Comparison of ENCODE assay signal across 8 cellular contexts in the genomic region with DNA sequence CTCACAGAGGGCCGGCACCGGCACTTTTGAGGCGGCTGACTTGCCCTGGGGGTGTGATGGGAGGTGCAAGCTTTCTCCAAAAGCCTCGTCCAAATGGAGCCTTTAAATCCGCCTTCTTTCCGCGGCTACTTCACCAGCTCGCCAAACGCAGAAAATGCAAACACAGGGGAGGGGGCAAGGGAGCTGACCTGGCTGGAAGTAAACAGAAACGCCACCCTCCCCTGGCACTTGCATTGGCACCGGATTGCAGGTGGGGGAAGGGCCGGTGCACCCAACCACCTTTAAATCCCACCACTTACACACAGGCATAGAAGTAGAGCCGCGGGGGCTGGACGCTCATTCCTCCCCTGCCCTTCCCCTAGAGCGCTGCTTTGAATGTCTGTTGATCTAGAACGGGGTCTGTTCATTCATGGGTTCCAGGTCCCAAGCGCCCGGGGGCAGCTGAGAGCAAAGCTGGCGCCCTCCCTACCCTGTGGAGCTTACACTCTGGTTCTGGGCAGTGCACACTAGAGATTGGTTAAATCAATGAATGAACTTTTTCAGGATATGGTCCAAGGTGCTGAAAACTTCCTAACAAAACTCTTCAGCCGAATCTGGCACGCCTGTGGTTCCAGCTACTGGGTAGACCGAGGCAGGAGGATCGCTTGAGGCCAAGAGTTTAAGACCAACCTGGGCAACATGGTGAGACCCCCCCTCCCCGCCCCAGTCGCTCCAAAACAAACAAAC. TPM values are rescaled to one million over a fixed set of nuclear protein-coding genes. Genes with fewer than 3 reads are reported as not detected.
DNase-seq lines count a peak whose midpoint lies in the region; ATAC-seq and TF ChIP-seq lines count a peak whose summit lies in the region.
"Not testable (repeated sequence)": the region's sequence is repeated elsewhere in the genome, so short reads cannot be mapped to it uniquely, and the experiment has no call there.

No MANE protein-coding gene starts in this region.

- not testable (repeated sequence) for H3K27ac ChIP-seq in breast epithelium, psoas muscle
- peak overlapping the region in 2 of 4 donors; percentile 32 to 69 for H3K27ac ChIP-seq in upper lobe of left lung

- ATAC-seq in activated CD4-positive, alpha-beta T cell treated with anti-CD3 and anti-CD28 coated beads for 36 hours; memory B cell (ENCODE audit: low read depth); psoas muscle; upper lobe of left lung (ENCODE audit: low FRiP score in 2 of 2): not testable (repeated sequence)

- 31 to 35% (median 32%) methylated on average over 23 to 26 of the region's 26 CpGs for WGBS in psoas muscle, 3 donors
- 35 to 36% methylated on average over 19 to 26 of the region's 26 CpGs for WGBS in upper lobe of left lung, 2 donors

- not testable (repeated sequence) for H3K4me1 ChIP-seq in breast epithelium
- H3K4me1 ChIP-seq in psoas muscle (peaks cover 15% of the 10 kb centered on the region), upper lobe of left lung (peaks cover 32 to 38% (median 35%) of the 10 kb centered on the region in 4 donors)

- not testable (repeated sequence) for H3K36me3 ChIP-seq in breast epithelium; psoas muscle (ENCODE audit: insufficient read depth in 1 of 2, low read depth in 1 of 2); upper lobe of left lung

- H3K4me1 Mint-ChIP-seq in activated CD4-positive, alpha-beta T cell treated with anti-CD3 and anti-CD28 coated beads for 36 hours = peaks cover 46% of the 10 kb centered on the region
- peaks cover 25% of the 10 kb centered on the region for H3K4me1 Mint-ChIP-seq in memory B cell

- H3K27ac Mint-ChIP-seq in activated CD4-positive, alpha-beta T cell treated with anti-CD3 and anti-CD28 coated beads for 36 hours = peak overlapping the region; percentile 85
- H3K27ac Mint-ChIP-seq in memory B cell = not testable (repeated sequence)

- CTCF ChIA-PET in activated CD4-positive, alpha-beta T cell treated with anti-CD3 and anti-CD28 coated beads for 36 hours (lab: Charles Lee) = not testable (repeated sequence)

- not testable (repeated sequence) for H3K9me3 Mint-ChIP-seq in activated CD4-positive, alpha-beta T cell treated with anti-CD3 and anti-CD28 coated beads for 36 hours (ENCODE audit: low read depth); memory B cell

- intact Hi-C loops in activated CD4-positive, alpha-beta T cell treated with anti-CD3 and anti-CD28 coated beads for 36 hours (cut with DNase I, micrococcal nuclease) = loop anchor here (1.0 to 10.0 kb wide), 14 partner anchors 29 to 961 kb away; a partner anchor contains a TSS
- intact Hi-C loops in breast epithelium (cut with DNase I; ENCODE audit: low total_unique reads); psoas muscle (cut with DNase I): not testable (repeated sequence)

- not testable (repeated sequence) for H3K9me3 ChIP-seq in breast epithelium, psoas muscle, upper lobe of left lung

- not testable (repeated sequence) for H3K27me3 ChIP-seq in breast epithelium; psoas muscle (ENCODE audit: insufficient read depth in 3 of 3, low read length in 2 of 3); upper lobe of left lung

- H3K27me3 Mint-ChIP-seq in activated CD4-positive, alpha-beta T cell treated with anti-CD3 and anti-CD28 coated beads for 36 hours = not testable (repeated sequence)
- peaks cover 11% of the 10 kb centered on the region for H3K27me3 Mint-ChIP-seq in memory B cell

- TF ChIP-seq EP300 in upper lobe of left lung (IDR thresholded peaks at IDR 0.05) = not testable (repeated sequence)

- not testable (repeated sequence) for H3K36me3 Mint-ChIP-seq in activated CD4-positive, alpha-beta T cell treated with anti-CD3 and anti-CD28 coated beads for 36 hours (ENCODE audit: low read depth); memory B cell

- DNase-seq in ELF-1 (ENCODE audit: low read depth, low spot score) (peak; percentile 64), NCI-H526 treated with DMSO at 0.1 percent for 48 hours (lab: John Stamatoyannopoulos, UW) (peak; percentile 10), fibroblast of villous mesenchyme (ENCODE audit: low read depth) (peak; percentile 38)
- not testable (repeated sequence) for DNase-seq in activated CD4-positive, alpha-beta T cell treated with anti-CD3 and anti-CD28 coated beads for 36 hours; breast epithelium (ENCODE audit: low spot score in 2 of 2); memory B cell (ENCODE audit: low spot score in 2 of 2); psoas muscle; upper lobe of left lung

- H3K4me3 Mint-ChIP-seq in activated CD4-positive, alpha-beta T cell treated with anti-CD3 and anti-CD28 coated beads for 36 hours = peak overlapping the region; percentile 74
- peak overlapping the region; percentile 78 for H3K4me3 Mint-ChIP-seq in memory B cell

- peak overlapping the region; percentile 26 to 79 (median 53) for H3K4me3 ChIP-seq in breast epithelium
- H3K4me3 ChIP-seq in fibroblast of villous mesenchyme (ENCODE audit: low read depth, low read length) = peak overlapping the region; percentile 56
- peak overlapping the region; percentile 68 for H3K4me3 ChIP-seq in psoas muscle
- peak overlapping the region; percentile 39 to 65 (median 58) for H3K4me3 ChIP-seq in upper lobe of left lung

- POLR2A ChIA-PET in activated CD4-positive, alpha-beta T cell treated with anti-CD3 and anti-CD28 coated beads for 36 hours (lab: Charles Lee) = not testable (repeated sequence)

- TF ChIP-seq POLR2A in breast epithelium (IDR thresholded peaks at IDR 0.05); upper lobe of left lung (IDR thresholded peaks at IDR 0.05): not testable (repeated sequence)

- TF ChIP-seq CTCF in breast epithelium (IDR thresholded peaks at IDR 0.05); fibroblast of villous mesenchyme (IDR thresholded peaks at IDR 0.05; ENCODE audit: insufficient read depth, low read depth, low read length); psoas muscle (IDR thresholded peaks at IDR 0.05); upper lobe of left lung (IDR thresholded peaks at IDR 0.05): not testable (repeated sequence)

RNA-seq across cellular contexts. Expression of a gene that starts 0.9 kb away (rescaled TPM):
- total RNA-seq in activated CD4-positive, alpha-beta T cell treated with anti-CD3 and anti-CD28 coated beads for 36 hours = 10 to 100 TPM; 10.1 to 12.9 TPM
- 10 to 100 TPM; 15.2 to 21.0 (median 18.7) TPM for total RNA-seq in breast epithelium
- 8.2 and 13.2 TPM in 2 replicates for total RNA-seq in fibroblast of villous mesenchyme
- 10 to 100 TPM; 14.6 to 17.3 (median 15.8) TPM for total RNA-seq in psoas muscle
- polyA plus RNA-seq in psoas muscle = 10 to 100 TPM in 1 of 3 donors, 1 to 10 TPM in 2; 5.8 to 12.1 (median 6.0) TPM
- total RNA-seq in upper lobe of left lung = 10 to 100 TPM; 17.2 to 35.3 (median 26.3) TPM
